ENCODE assay signal across 28 cellular contexts in the genomic region with DNA sequence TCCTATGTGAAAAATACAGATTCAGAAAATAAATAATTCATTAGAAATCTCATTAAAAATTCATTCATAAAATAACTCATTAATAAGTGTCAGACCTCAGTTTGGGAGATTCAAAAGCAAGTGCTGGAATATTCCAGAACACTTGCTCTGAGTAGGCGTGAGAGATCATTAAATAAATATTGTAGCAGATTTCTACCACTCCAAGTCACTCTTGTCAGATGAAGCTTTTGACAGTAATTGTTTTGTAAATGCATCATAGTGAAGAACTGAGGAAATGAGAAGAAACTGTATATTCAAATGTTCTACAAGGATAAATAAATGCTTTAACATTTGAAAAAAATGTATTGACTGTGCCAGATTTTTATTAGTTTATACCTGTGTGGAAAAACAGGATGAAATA.
"Had no signal": no experiment of that assay in that cellular context is flagged by ENCODE, and none has a peak within 500 bp of the region (broad histone marks: within the 10 kb centered on the region; RNA-seq: fewer than 3 reads in every experiment).

No MANE protein-coding gene starts in this region.

- H3K27me3 ChIP-seq: neutrophil, pancreas, right lobe of liver, sigmoid colon, stomach, thyroid gland, tibial nerve, upper lobe of left lung, vagina had no signal

- H3K27ac Mint-ChIP-seq: naive thymus-derived CD4-positive, alpha-beta T cell; natural killer cell; nephron; progenitor cell of endocrine pancreas; stimulated activated effector memory CD8-positive, alpha-beta T cell treated with anti-CD3 and anti-CD28 coated beads, Interleukin-12 subunit alpha, Interleukin-12 subunit beta, amount 100 ng/mL, for 72 hours; stimulated activated naive B cell treated with anti-CD40 and anti-IgM and Interleukin-4, amounts not matched to agents 10 μg/mL and 1 μg/mL and 100 μg/mL, for 72 hours; stimulated activated naive CD8-positive, alpha-beta T cell treated with anti-CD3 and anti-CD28 coated beads, Interleukin-15, Interleukin-2, amounts not matched to agents 100 ng/mL and 50 ng/mL, for 24 hours had no signal

- H3K27me3 Mint-ChIP-seq: naive thymus-derived CD4-positive, alpha-beta T cell; progenitor cell of endocrine pancreas; stimulated activated naive B cell treated with anti-CD40 and anti-IgM and Interleukin-4, amounts not matched to agents 10 μg/mL and 1 μg/mL and 100 μg/mL, for 72 hours; stimulated activated naive CD8-positive, alpha-beta T cell treated with anti-CD3 and anti-CD28 coated beads, Interleukin-15, Interleukin-2, amounts not matched to agents 100 ng/mL and 50 ng/mL, for 24 hours had no signal

- H3K9me3 ChIP-seq: neutrophil, pancreas, psoas muscle, right lobe of liver, sigmoid colon, thoracic aorta, thyroid gland, tibial nerve, upper lobe of left lung, vagina had no signal

- H3K4me3 Mint-ChIP-seq: naive thymus-derived CD4-positive, alpha-beta T cell; natural killer cell; nephron; neural crest cell; stimulated activated effector memory CD8-positive, alpha-beta T cell treated with anti-CD3 and anti-CD28 coated beads, Interleukin-12 subunit alpha, Interleukin-12 subunit beta, amount 100 ng/mL, for 72 hours; stimulated activated naive B cell treated with anti-CD40 and anti-IgM and Interleukin-4, amounts not matched to agents 10 μg/mL and 1 μg/mL and 100 μg/mL, for 72 hours; stimulated activated naive CD8-positive, alpha-beta T cell treated with anti-CD3 and anti-CD28 coated beads, Interleukin-15, Interleukin-2, amounts not matched to agents 100 ng/mL and 50 ng/mL, for 24 hours had no signal

- H3K4me1 ChIP-seq: pancreas, psoas muscle, right lobe of liver, sigmoid colon, stomach, thyroid gland, tibial nerve, upper lobe of left lung, vagina had no signal

- H3K36me3 Mint-ChIP-seq: naive thymus-derived CD4-positive, alpha-beta T cell; natural killer cell; stimulated activated effector memory CD8-positive, alpha-beta T cell treated with anti-CD3 and anti-CD28 coated beads, Interleukin-12 subunit alpha, Interleukin-12 subunit beta, amount 100 ng/mL, for 72 hours; stimulated activated naive B cell treated with anti-CD40 and anti-IgM and Interleukin-4, amounts not matched to agents 10 μg/mL and 1 μg/mL and 100 μg/mL, for 72 hours had no signal

- DNase-seq: naive thymus-derived CD4-positive, alpha-beta T cell; natural killer cell; occipital lobe; pancreas; psoas muscle; right cardiac atrium; right lobe of liver; sigmoid colon; small intestine; stimulated activated CD4-positive, alpha-beta T cell treated with anti-CD3 and anti-CD28 coated beads, Interleukin-15, amount 100 ng/mL, for 24 hours; stimulated activated CD4-positive, alpha-beta T cell treated with anti-CD3 and anti-CD28 coated beads, Interleukin-2, amount 100 ng/mL, for 24 hours; stimulated activated CD4-positive, alpha-beta T cell treated with anti-CD3 and anti-CD28 coated beads, Interleukin-2, amount 100 ng/mL, for 48 hours; stimulated activated CD4-positive, alpha-beta T cell treated with anti-CD3 and anti-CD28 coated beads, Interleukin-4, amount 100 ng/mL, for 24 hours; stimulated activated naive B cell treated with anti-CD40 and anti-IgM and Interleukin-4, amounts not matched to agents 10 μg/mL and 1 μg/mL and 100 μg/mL, for 72 hours; stimulated activated naive CD4-positive, alpha-beta T cell treated with Interleukin-2 at 50 U/mL for 16 hours; stomach; thyroid gland; trophoblast cell; upper lobe of left lung had no signal

- H3K9me3 Mint-ChIP-seq: nephron; neural crest cell; stimulated activated effector memory CD8-positive, alpha-beta T cell treated with anti-CD3 and anti-CD28 coated beads, Interleukin-12 subunit alpha, Interleukin-12 subunit beta, amount 100 ng/mL, for 72 hours; stimulated activated naive CD8-positive, alpha-beta T cell treated with anti-CD3 and anti-CD28 coated beads, Interleukin-15, Interleukin-2, amounts not matched to agents 100 ng/mL and 50 ng/mL, for 24 hours had no signal

- H3K27ac ChIP-seq: neutrophil, pancreas, psoas muscle, right lobe of liver, sigmoid colon, stomach, thyroid gland, tibial nerve, upper lobe of left lung, vagina had no signal

- H3K36me3 ChIP-seq: neutrophil, pancreas, right lobe of liver, sigmoid colon, stomach, thoracic aorta, thyroid gland, tibial nerve, upper lobe of left lung, vagina had no signal

- H3K4me3 ChIP-seq: pancreas, psoas muscle, right lobe of liver, sigmoid colon, stomach, thyroid gland, tibial nerve, upper lobe of left lung, vagina had no signal

- ATAC-seq: naive thymus-derived CD4-positive, alpha-beta T cell; natural killer cell; right lobe of liver; stimulated activated effector memory CD8-positive, alpha-beta T cell treated with anti-CD3 and anti-CD28 coated beads, Interleukin-12 subunit alpha, Interleukin-12 subunit beta, amount 100 ng/mL, for 72 hours; stimulated activated naive B cell treated with anti-CD40 and anti-IgM and Interleukin-4, amounts not matched to agents 10 μg/mL and 1 μg/mL and 100 μg/mL, for 72 hours had no signal

- H3K4me1 Mint-ChIP-seq: naive thymus-derived CD4-positive, alpha-beta T cell; natural killer cell; nephron; neural crest cell; stimulated activated effector memory CD8-positive, alpha-beta T cell treated with anti-CD3 and anti-CD28 coated beads, Interleukin-12 subunit alpha, Interleukin-12 subunit beta, amount 100 ng/mL, for 72 hours; stimulated activated naive B cell treated with anti-CD40 and anti-IgM and Interleukin-4, amounts not matched to agents 10 μg/mL and 1 μg/mL and 100 μg/mL, for 72 hours had no signal
